10 cellular contexts compared by ENCODE assay signal in the genomic region with DNA sequence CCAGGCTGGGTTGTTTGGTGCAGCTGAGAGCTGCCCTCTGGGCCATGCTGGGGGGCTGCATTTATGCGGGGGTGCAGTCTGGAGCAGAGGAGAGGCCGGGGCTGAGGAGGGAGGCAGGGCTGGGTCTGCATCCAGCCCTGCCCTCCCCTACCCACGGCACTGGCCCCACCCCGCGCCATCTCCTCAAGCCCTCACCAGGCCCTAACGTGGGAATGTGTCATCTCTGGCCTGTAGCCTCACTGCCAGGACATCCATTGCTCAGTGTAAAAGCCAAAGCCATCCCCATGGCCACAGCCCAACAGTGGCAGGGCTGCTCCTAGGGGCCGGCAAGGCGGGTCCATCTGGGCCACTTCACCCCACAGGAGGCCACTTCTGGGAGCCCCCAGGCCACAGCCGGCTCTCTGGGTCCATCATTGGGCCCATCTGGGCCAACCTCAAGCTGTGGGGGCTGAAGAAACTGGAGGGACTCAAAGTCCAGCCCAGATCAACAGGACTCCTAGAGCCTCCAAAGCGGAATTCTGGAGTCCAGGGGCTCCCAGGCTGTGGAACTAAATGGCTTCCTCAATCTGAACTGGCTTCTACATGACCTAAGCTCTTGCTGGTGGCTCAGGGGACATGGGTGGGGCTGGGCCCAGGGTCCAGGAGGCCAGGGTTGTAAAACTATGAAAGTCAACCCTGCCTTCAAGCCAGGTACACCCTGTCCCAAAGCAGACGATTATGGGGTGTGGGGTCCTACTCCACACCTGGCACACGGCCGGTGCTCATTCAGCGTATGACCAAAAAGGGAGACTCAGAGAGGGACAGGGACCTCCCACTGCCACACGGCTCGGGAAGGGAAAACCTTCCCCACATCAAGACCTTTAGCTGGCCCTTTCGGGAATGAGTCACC. TPM values are rescaled to one million over a fixed set of nuclear protein-coding genes. Genes with fewer than 3 reads are reported as not detected.
DNase-seq lines count a peak whose midpoint lies in the region; ATAC-seq and TF ChIP-seq lines count a peak whose summit lies in the region.
"Had no signal": no experiment of that assay in that cellular context is flagged by ENCODE, and none has a peak within 500 bp of the region (broad histone marks: within the 10 kb centered on the region; RNA-seq: fewer than 3 reads in every experiment).

No MANE protein-coding gene starts in this region.

- peak; percentile 41 for DNase-seq in GM13976 (ENCODE audit: low spot score)
- peak; percentile 58 for DNase-seq in coronary artery (ENCODE audit: low spot score)
- peak; percentile 6 to 57 for DNase-seq in stimulated activated effector memory CD8-positive, alpha-beta T cell treated with anti-CD3 and anti-CD28 coated beads, Interleukin-12 subunit alpha, Interleukin-12 subunit beta, amount 100 ng/mL, for 72 hours (ENCODE audit: low spot score in 2 of 2)
- DNase-seq in upper lobe of right lung, result no peak
- DNase-seq in neural progenitor cell (ENCODE audit: low spot score), result no peak
- DNase-seq: NCI-H187 treated with DMSO at 0.1 percent for 48 hours had no signal

- H3K4me2 ChIP-seq in neural progenitor cell, result no peak overlapping the region

- no peaks in the 10 kb centered on the region for H3K79me2 ChIP-seq in neural progenitor cell (ENCODE audit: low read depth)

- no peaks in the 10 kb centered on the region for H3K36me3 ChIP-seq in upper lobe of right lung
- no peaks in the 10 kb centered on the region for H3K36me3 ChIP-seq in neural progenitor cell
- H3K36me3 ChIP-seq: prostate gland had no signal

- intact Hi-C loops in upper lobe of right lung (cut with DNase I), result no loop called here

- peak; percentile 11 for ATAC-seq in stimulated activated effector memory CD8-positive, alpha-beta T cell treated with anti-CD3 and anti-CD28 coated beads, Interleukin-12 subunit alpha, Interleukin-12 subunit beta, amount 100 ng/mL, for 72 hours
- ATAC-seq in HG03159 (IDR thresholded peaks at IDR 0.05; ENCODE audit: unreplicated experiment) (no peak), upper lobe of right lung (no peak)

- H3K9ac ChIP-seq in neural progenitor cell, result no peak overlapping the region

- peak overlapping the region; percentile 15 for H3K4me3 Mint-ChIP-seq in stimulated activated effector memory CD8-positive, alpha-beta T cell treated with anti-CD3 and anti-CD28 coated beads, Interleukin-12 subunit alpha, Interleukin-12 subunit beta, amount 100 ng/mL, for 72 hours
- H3K4me3 Mint-ChIP-seq in neural progenitor cell, result no peak overlapping the region

- H3K9me3 ChIP-seq in upper lobe of right lung (no peaks in the 10 kb centered on the region), neural progenitor cell (ENCODE audit: low read depth) (no peaks in the 10 kb centered on the region)
- H3K9me3 ChIP-seq: prostate gland had no signal

- no peaks in the 10 kb centered on the region for H4K20me1 ChIP-seq in neural progenitor cell (ENCODE audit: low read depth)

- no peak overlapping the region for H3K4me3 ChIP-seq in coronary artery
- H3K4me3 ChIP-seq in upper lobe of right lung, result no peak overlapping the region
- no peak overlapping the region for H3K4me3 ChIP-seq in neural progenitor cell
- H3K4me3 ChIP-seq: dorsolateral prefrontal cortex, prostate gland had no signal

- H3K27ac Mint-ChIP-seq in stimulated activated effector memory CD8-positive, alpha-beta T cell treated with anti-CD3 and anti-CD28 coated beads, Interleukin-12 subunit alpha, Interleukin-12 subunit beta, amount 100 ng/mL, for 72 hours, result peak overlapping the region; percentile 92
- H3K27ac Mint-ChIP-seq in neural progenitor cell, result no peak overlapping the region

- H3K4me1 Mint-ChIP-seq in stimulated activated effector memory CD8-positive, alpha-beta T cell treated with anti-CD3 and anti-CD28 coated beads, Interleukin-12 subunit alpha, Interleukin-12 subunit beta, amount 100 ng/mL, for 72 hours, result peaks cover 58% of the 10 kb centered on the region
- peaks cover 3% of the 10 kb centered on the region for H3K4me1 Mint-ChIP-seq in neural progenitor cell

- in situ Hi-C loops in GM13976 (cut with MboI; ENCODE audit: low sequenced_read_pairs, unreplicated experiment), result no loop called here

- H3K27me3 ChIP-seq in upper lobe of right lung (no peaks in the 10 kb centered on the region), neural progenitor cell (no peaks in the 10 kb centered on the region)

- TF ChIP-seq CTCF in GM13976 (IDR thresholded peaks at IDR 0.05; ENCODE audit: borderline replicate concordance, control extremely low read depth, extremely low read depth, insufficient read depth, missing control alignments) (no peak), VCaP (conservative IDR thresholded peaks at IDR 0.05) (no peak), coronary artery (IDR thresholded peaks at IDR 0.05) (no peak), upper lobe of right lung (IDR thresholded peaks at IDR 0.05) (no peak), neural progenitor cell (IDR thresholded peaks at IDR 0.05) (no peak)

- peaks cover 6% of the 10 kb centered on the region for H3K27me3 Mint-ChIP-seq in neural progenitor cell (ENCODE audit: insufficient read depth, low read depth)

- H2AFZ ChIP-seq in neural progenitor cell (replicated peaks), result no peak overlapping the region

- peaks cover 82% of the 10 kb centered on the region for H3K36me3 Mint-ChIP-seq in stimulated activated effector memory CD8-positive, alpha-beta T cell treated with anti-CD3 and anti-CD28 coated beads, Interleukin-12 subunit alpha, Interleukin-12 subunit beta, amount 100 ng/mL, for 72 hours
- peaks cover under 1% of the 10 kb centered on the region for H3K36me3 Mint-ChIP-seq in neural progenitor cell

- H3K27ac ChIP-seq in VCaP (peak overlapping the region; percentile 28; the same call in 1 of the 2 replicates), coronary artery (no peak overlapping the region), upper lobe of right lung (no peak overlapping the region), neural progenitor cell (no peak overlapping the region)
- H3K27ac ChIP-seq: dorsolateral prefrontal cortex, prostate gland had no signal

- H3K4me1 ChIP-seq in upper lobe of right lung, result no peaks in the 10 kb centered on the region
- no peaks in the 10 kb centered on the region for H3K4me1 ChIP-seq in neural progenitor cell
- H3K4me1 ChIP-seq: prostate gland had no signal

- H3F3A ChIP-seq in neural progenitor cell (ENCODE audit: low read depth), result no peaks in the 10 kb centered on the region

- peaks cover 7% of the 10 kb centered on the region for H3K9me3 Mint-ChIP-seq in stimulated activated effector memory CD8-positive, alpha-beta T cell treated with anti-CD3 and anti-CD28 coated beads, Interleukin-12 subunit alpha, Interleukin-12 subunit beta, amount 100 ng/mL, for 72 hours
- H3K9me3 Mint-ChIP-seq in neural progenitor cell, result peaks cover 6% of the 10 kb centered on the region

RNA-seq across cellular contexts. Expression of gene RUNX3, which starts 32.6 kb away (rescaled TPM):
- total RNA-seq in upper lobe of right lung (13.1 TPM), neural progenitor cell (ENCODE audit: low replicate concordance) (0.09 TPM in 1 of 2 replicates, not detected in the other)

Comparison
In these comparisons a context has a peak if more than half of its experiments do, and no peak if none do; other contexts are left out.
1. DNase-seq: peak in GM13976 (single experiment), coronary artery (single experiment) and stimulated activated effector memory CD8-positive, alpha-beta T cell treated with anti-CD3 and anti-CD28 coated beads, Interleukin-12 subunit alpha, Interleukin-12 subunit beta, amount 100 ng/mL, for 72 hours (2 of 2); none in upper lobe of right lung (single experiment) and neural progenitor cell (single experiment).
2. RNA of gene RUNX3, which starts 32.6 kb away (total RNA-seq): 13.1 TPM in upper lobe of right lung (single experiment); 0.09 TPM in neural progenitor cell; every median in the first group is over 10 times any median in the second.